In genomic region chr11:117815262-117815803, GRCh38 we compare ENCODE assay signal across 8 cellular contexts. TPM values are rescaled to one million over a fixed set of nuclear protein-coding genes. Genes with fewer than 3 reads are reported as not detected.
DNase-seq lines count a peak whose midpoint lies in the region; ATAC-seq and TF ChIP-seq lines count a peak whose summit lies in the region.

No MANE protein-coding gene starts in this region.

- peak overlapping the region; percentile 55 to 76 for H3K27ac ChIP-seq in right atrium auricular region

- ATAC-seq in GM21619 (IDR thresholded peaks at IDR 0.05; ENCODE audit: unreplicated experiment): peak; percentile 56

- DNase-seq in GM06990 (ENCODE audit: extremely low read depth, insufficient read length): peak; percentile 84
- DNase-seq in Kasumi-1 (lab: John Stamatoyannopoulos, UW): peak; percentile 95 to 97
- DNase-seq in activated CD8-positive, alpha-beta memory T cell treated with anti-CD3 and anti-CD28 coated beads for 4 hours (ENCODE audit: low read depth in 2 of 2): peak; percentile 41 to 64
- DNase-seq in right atrium auricular region (ENCODE audit: low spot score): no peak
- DNase-seq in stimulated activated CD8-positive, alpha-beta memory T cell treated with anti-CD3 and anti-CD28 coated beads, Interleukin-12 subunit alpha, Interleukin-12 subunit beta, amount 100 ng/mL, for 1 hour (ENCODE audit: low read depth): peak; percentile 55
- DNase-seq in cerebellum (ENCODE audit: low spot score): no peak
- DNase-seq in T1000 (lab: John Stamatoyannopoulos, UW): no peak

- TF ChIP-seq CTCF in GM06990 (IDR thresholded peaks at IDR 0.05; ENCODE audit: insufficient read depth, low read length, poor library complexity, severe bottlenecking): no peak
- no peak for TF ChIP-seq CTCF in right atrium auricular region (IDR thresholded peaks at IDR 0.05)

- H3K4me1 ChIP-seq in right atrium auricular region: peaks cover 0 to 41% of the 10 kb centered on the region in 2 donors

- H3K4me3 ChIP-seq in GM06990 (replicated peaks; ENCODE audit: low read depth, low read length): peak overlapping the region; percentile 47
- H3K4me3 ChIP-seq in right atrium auricular region: no peak overlapping the region

- no peaks in the 10 kb centered on the region for H3K27me3 ChIP-seq in GM06990 (replicated peaks; ENCODE audit: control insufficient read depth, insufficient read depth, low read length)
- H3K27me3 ChIP-seq in right atrium auricular region: no peaks in the 10 kb centered on the region

- H3K36me3 ChIP-seq in GM06990 (ENCODE audit: control insufficient read depth, insufficient read depth, low read length) (no peaks in the 10 kb centered on the region), right atrium auricular region (no peaks in the 10 kb centered on the region)

- no peaks in the 10 kb centered on the region for H3K9me3 ChIP-seq in right atrium auricular region

RNA-seq across cellular contexts. Expression of gene FXYD2, which starts 9.2 kb away (rescaled TPM):
- total RNA-seq in right atrium auricular region: under 1 TPM; 0.59 to 0.78 TPM
- 2.4 TPM for total RNA-seq in cerebellum

RNA-seq across cellular contexts. Expression of gene DSCAML1, which starts 18.3 kb away (rescaled TPM):
- total RNA-seq in right atrium auricular region (1 to 10 TPM in 1 of 2 donors, under 1 TPM in 1; 0.67 to 1.3 TPM), cerebellum (18.8 TPM)

Comparison
In these comparisons a context has a peak if more than half of its experiments do, and no peak if none do; other contexts are left out.
1. DNase-seq: peak in GM06990 (single experiment), Kasumi-1 (2 of 2), activated CD8-positive, alpha-beta memory T cell treated with anti-CD3 and anti-CD28 coated beads for 4 hours (2 of 2) and stimulated activated CD8-positive, alpha-beta memory T cell treated with anti-CD3 and anti-CD28 coated beads, Interleukin-12 subunit alpha, Interleukin-12 subunit beta, amount 100 ng/mL, for 1 hour (single experiment); none in right atrium auricular region (single experiment), cerebellum (single experiment) and T1000 (single experiment).